8 cellular contexts compared by ENCODE assay signal in genomic region chr9:137254624-137255447, GRCh38. TPM values are rescaled to one million over a fixed set of nuclear protein-coding genes. Genes with fewer than 3 reads are reported as not detected.
A peak's percentile ranks its signal among the peaks of the same experiment; 100 is the strongest.
DNase-seq lines count a peak whose midpoint lies in the region; ATAC-seq and TF ChIP-seq lines count a peak whose summit lies in the region.

NELFB (plus strand) TSS chr9:137255327.

- peaks cover 12% of the 10 kb centered on the region for H3K36me3 Mint-ChIP-seq in activated CD4-positive, alpha-beta T cell treated with anti-CD3 and anti-CD28 coated beads, Interleukin-2, amount 10 ng/mL, durations not matched to agents 24 days and 14 days (ENCODE audit: low read depth)

- intact Hi-C loops in activated CD4-positive, alpha-beta T cell treated with anti-CD3 and anti-CD28 coated beads, Interleukin-2, amount 10 ng/mL, durations not matched to agents 24 days and 14 days (cut with micrococcal nuclease): loop anchor here (1.0 kb wide), 1 partner anchor 14 kb away; the partner anchor contains the start of gene TUBB4B

- TF ChIP-seq POLR2A in GM19193 (IDR thresholded peaks at IDR 0.05; ENCODE audit: extremely low read depth, insufficient read depth, insufficient read length): peak; percentile 72

- peak within 1 kb of the TSS; percentile 84 for H3K27ac Mint-ChIP-seq in activated CD4-positive, alpha-beta T cell treated with anti-CD3 and anti-CD28 coated beads, Interleukin-2, amount 10 ng/mL, durations not matched to agents 24 days and 14 days

- peak within 1 kb of the TSS; percentile 90 for H3K4me3 Mint-ChIP-seq in activated CD4-positive, alpha-beta T cell treated with anti-CD3 and anti-CD28 coated beads, Interleukin-2, amount 10 ng/mL, durations not matched to agents 24 days and 14 days

- peaks cover 1% of the 10 kb centered on the region for H3K27me3 Mint-ChIP-seq in activated CD4-positive, alpha-beta T cell treated with anti-CD3 and anti-CD28 coated beads, Interleukin-2, amount 10 ng/mL, durations not matched to agents 24 days and 14 days

- no peaks in the 10 kb centered on the region for H3K9me3 Mint-ChIP-seq in activated CD4-positive, alpha-beta T cell treated with anti-CD3 and anti-CD28 coated beads, Interleukin-2, amount 10 ng/mL, durations not matched to agents 24 days and 14 days

- no peak for TF ChIP-seq CTCF in coronary artery (IDR thresholded peaks at IDR 0.05)

- peak; percentile 54 to 68 for DNase-seq in AML-193 (lab: John Stamatoyannopoulos, UW)
- DNase-seq in NCI-H526 (lab: John Stamatoyannopoulos, UW): peak; percentile 28 to 85
- DNase-seq in activated CD4-positive, alpha-beta T cell treated with anti-CD3 and anti-CD28 coated beads, Interleukin-2, amount 10 ng/mL, durations not matched to agents 24 days and 14 days: peak; percentile 100
- peak; percentile 91 for DNase-seq in coronary artery (ENCODE audit: low spot score)
- peak; percentile 96 for DNase-seq in left kidney (ENCODE audit: low read depth, low spot score)
- peak; percentile 98 to 99 for DNase-seq in stimulated activated CD4-positive, alpha-beta T cell treated with anti-CD3 and anti-CD28 coated beads, Interleukin-2, amount 100 ng/mL, for 24 hours

- H3K4me3 ChIP-seq in coronary artery: peak within 1 kb of the TSS; percentile 93

- H3K27ac ChIP-seq in coronary artery: peak within 1 kb of the TSS; percentile 45 to 81

- peak; percentile 40 for ATAC-seq in HG03378 (IDR thresholded peaks at IDR 0.05; ENCODE audit: unreplicated experiment)

- peaks cover 13% of the 10 kb centered on the region for H3K4me1 Mint-ChIP-seq in activated CD4-positive, alpha-beta T cell treated with anti-CD3 and anti-CD28 coated beads, Interleukin-2, amount 10 ng/mL, durations not matched to agents 24 days and 14 days

RNA-seq across cellular contexts. Expression of gene NELFB, which starts in this region (rescaled TPM):
- total RNA-seq in activated CD4-positive, alpha-beta T cell treated with anti-CD3 and anti-CD28 coated beads, Interleukin-2, amount 10 ng/mL, durations not matched to agents 24 days and 14 days: 72.4 and 75.3 TPM in 2 replicates

Comparison
In these comparisons a context has a peak if more than half of its experiments do, and no peak if none do; other contexts are left out.
1. Peak in every context shown above with its lines: DNase-seq, ATAC-seq, H3K4me3 ChIP-seq and H3K27ac ChIP-seq.